1 cellular context compared by ENCODE assay signal in the genomic region with DNA sequence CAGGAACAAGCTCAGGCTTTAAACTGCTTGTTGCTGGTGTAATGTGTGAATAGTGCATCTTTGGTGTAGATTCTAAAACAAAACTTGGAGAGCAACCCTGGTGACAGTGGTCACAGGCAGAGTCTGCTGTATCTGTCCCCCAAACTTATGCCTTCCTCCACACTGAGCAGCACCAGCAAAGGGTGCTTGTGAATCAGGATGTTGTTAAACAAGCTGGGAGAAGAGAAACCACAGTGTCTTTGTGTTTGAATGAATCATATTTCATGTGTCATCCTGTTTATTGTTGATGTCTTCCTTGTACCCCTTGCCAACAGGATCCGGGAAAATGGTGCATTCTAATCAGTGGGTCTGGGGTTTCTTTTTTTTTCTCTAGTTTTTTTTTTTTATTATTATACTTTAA.
TF ChIP-seq lines count a peak whose summit lies in the region.

No MANE protein-coding gene starts in this region.

TF ChIP-seq in HepG2, 621 proteins besides CTCF, POLR2A, EP300 and RAD21 (continued from another document):
- TF ChIP-seq ZNF597 (CRISPR knock-in tag; IDR thresholded peaks at IDR 0.05): no peak
- no peak for TF ChIP-seq NCOR1 (IDR thresholded peaks at IDR 0.05; ENCODE audit: borderline replicate concordance, low read length)
- no peak for TF ChIP-seq PRDM4 (CRISPR knock-in tag; IDR thresholded peaks at IDR 0.05; ENCODE audit: borderline replicate concordance)
